In genomic region chr6:33700391-33701050, GRCh38 we compare ENCODE assay signal across 8 cellular contexts. TPM values are rescaled to one million over a fixed set of nuclear protein-coding genes. Genes with fewer than 3 reads are reported as not detected.
DNase-seq lines count a peak whose midpoint lies in the region; ATAC-seq, FAIRE-seq and TF ChIP-seq lines count a peak whose summit lies in the region.

No MANE protein-coding gene starts in this region.

- peak; percentile 55 for FAIRE-seq in H1 (lab: Jason Lieb, UNC)

- no peak overlapping the region for H3T11ph ChIP-seq in H9 (ENCODE audit: low read length)

- H3K9me3 Mint-ChIP-seq in H9 (no peaks in the 10 kb centered on the region), naive B cell (no peaks in the 10 kb centered on the region)
- no peaks in the 10 kb centered on the region for H3K9me3 Mint-ChIP-seq in activated CD4-positive, alpha-beta memory T cell treated with anti-CD3 and anti-CD28 coated beads for 36 hours

- no peak overlapping the region for H2BK20ac ChIP-seq in H9 (ENCODE audit: low read depth, low read length, poor library complexity, severe bottlenecking)
- H2BK20ac ChIP-seq in H1 (ENCODE audit: low read length), result no peak overlapping the region

- H3K36me3 Mint-ChIP-seq in H9 (ENCODE audit: insufficient read depth in 1 of 3, low read depth in 3 of 3) (peaks cover 9 to 64% (median 51%) of the 10 kb centered on the region in 3 experiments; a peak in 6 of 7 replicates), naive B cell (no peaks in the 10 kb centered on the region)
- H3K36me3 Mint-ChIP-seq in activated CD4-positive, alpha-beta memory T cell treated with anti-CD3 and anti-CD28 coated beads for 36 hours, result peaks cover 35% of the 10 kb centered on the region

- TF ChIP-seq EP300 in H1 (IDR thresholded peaks at IDR 0.05; ENCODE audit: borderline replicate concordance in 1 of 2, low read depth in 2 of 2, low read length in 2 of 2), result no peak

- no peaks in the 10 kb centered on the region for H3K27me3 Mint-ChIP-seq in H9 (ENCODE audit: low read depth)
- H3K27me3 Mint-ChIP-seq in activated CD4-positive, alpha-beta memory T cell treated with anti-CD3 and anti-CD28 coated beads for 36 hours, result no peaks in the 10 kb centered on the region
- no peaks in the 10 kb centered on the region for H3K27me3 Mint-ChIP-seq in naive B cell

- H3K27me3 ChIP-seq in H9 (ENCODE audit: insufficient read depth, low read length), result no peaks in the 10 kb centered on the region
- H3K27me3 ChIP-seq in H1 (replicated peaks in 1 of 4; ENCODE audit: control insufficient read depth in 3 of 4, extremely low read depth in 1 of 4, insufficient read depth in 3 of 4, low read length in 3 of 4), result no peaks in the 10 kb centered on the region

- H3K4me2 ChIP-seq in H9 (ENCODE audit: insufficient read depth, insufficient read length, low read length) (no peak overlapping the region), H1 (ENCODE audit: insufficient read depth in 1 of 2, low read depth in 2 of 2, low read length in 2 of 2) (no peak overlapping the region)

- H3K79me1 ChIP-seq in H9 (ENCODE audit: insufficient read depth, low read depth, low read length, poor library complexity, severe bottlenecking), result no peaks in the 10 kb centered on the region
- peaks cover 5% of the 10 kb centered on the region for H3K79me1 ChIP-seq in H1 (ENCODE audit: low read depth, low read length)

- no peak overlapping the region for H3K56ac ChIP-seq in H9 (ENCODE audit: insufficient read length, low read depth, low read length)
- H3K56ac ChIP-seq in H1 (replicated peaks; ENCODE audit: insufficient read length, low read depth, low read length), result no peak overlapping the region

- H3K23me2 ChIP-seq in H9 (ENCODE audit: insufficient read length, low read depth, low read length, poor library complexity, severe bottlenecking) (no peaks in the 10 kb centered on the region), H1 (ENCODE audit: low read depth, low read length) (no peaks in the 10 kb centered on the region)

- H2BK5ac ChIP-seq in H9 (ENCODE audit: insufficient read length, low read length) (no peak overlapping the region), H1 (ENCODE audit: low read depth, low read length) (no peak overlapping the region)

- POLR2A ChIA-PET in activated CD4-positive, alpha-beta memory T cell treated with anti-CD3 and anti-CD28 coated beads for 36 hours (lab: Charles Lee), result interaction anchor here (1.6 kb wide), 1 partner anchor 11 kb away, joined by 5 read pairs; the partner anchor contains the start of gene UQCC2
- POLR2A ChIA-PET in H1 (lab: Charles Lee; ENCODE audit: partially characterized antibody), result interaction anchor here (0.7 to 3.6 kb wide), 6 partner anchors 8 to 125 kb away, joined by 3 to 31 read pairs (median 4); partner anchors contain the start of gene UQCC2

- no peak overlapping the region for H3K4ac ChIP-seq in H9 (ENCODE audit: low read depth, low read length)
- H3K4ac ChIP-seq in H1 (replicated peaks; ENCODE audit: insufficient read length, low read depth, low read length), result no peak overlapping the region

- DNase-seq in D341Med (ENCODE audit: low spot score) (peak; percentile 80), H9 (peak; percentile 93), NCI-H2227 treated with DMSO at 0.1 percent for 48 hours (lab: John Stamatoyannopoulos, UW) (peak; percentile 29), H1 (ENCODE audit: low read depth in 1 of 2, low spot score in 2 of 2) (peak; percentile 63 to 84), naive B cell (peak; percentile 65)
- peak; percentile 84 for DNase-seq in activated CD4-positive, alpha-beta memory T cell treated with anti-CD3 and anti-CD28 coated beads for 36 hours
- DNase-seq in stimulated activated naive CD8-positive, alpha-beta T cell treated with anti-CD3 and anti-CD28 coated beads, Interleukin-15, Interleukin-2, amounts not matched to agents 100 U/mL and 50 U/mL, for 24 hours, result peak; percentile 75

- H3K14ac ChIP-seq in H9 (ENCODE audit: insufficient read depth, low read length) (no peak overlapping the region), H1 (ENCODE audit: insufficient read length) (no peak overlapping the region)

- H3K79me2 ChIP-seq in H9 (ENCODE audit: insufficient read depth, low read length) (no peaks in the 10 kb centered on the region), H1 (ENCODE audit: control insufficient read depth in 1 of 2, insufficient read depth in 2 of 2, low read length in 2 of 2) (no peaks in the 10 kb centered on the region)

- H3K18ac ChIP-seq in H9 (ENCODE audit: insufficient read length, low read depth, low read length) (no peak overlapping the region), H1 (ENCODE audit: extremely low read depth, low read length) (no peak overlapping the region)

- no peak overlapping the region for H4K5ac ChIP-seq in H9 (ENCODE audit: insufficient read length, low read depth, low read length)
- H4K5ac ChIP-seq in H1 (ENCODE audit: insufficient read length, low read depth, low read length), result no peak overlapping the region

- WGBS in H9 (ENCODE audit: extremely low coverage, insufficient read length, low lambda C conversion rate), result no CpG with 5 or more reads among the region's 10 CpGs
- WGBS in H1 (ENCODE audit: extremely low coverage in 1 of 2, insufficient coverage in 1 of 2, insufficient read length in 1 of 2, insufficient replicate concordance in 2 of 2, low coverage in 1 of 2, low lambda C conversion rate in 2 of 2, missing lambda C conversion rate in 1 of 2), 2 experiments, result 43% methylated on average over 10 of the region's 10 CpGs; no CpG with 5 or more reads in 1 of the 2 experiments

- TF ChIP-seq CTCF in H9 (conservative IDR thresholded peaks at IDR 0.05) (peak; percentile 90), H1 (IDR thresholded peaks at IDR 0.05; ENCODE audit: control extremely low read depth in 1 of 3, insufficient read depth in 1 of 3, low read depth in 1 of 3, low read length in 3 of 3) (peak in 2 of 3 experiments; percentile 92 to 98; a peak in 3 of 4 replicates)

- no peak overlapping the region for H3K27ac ChIP-seq in H9 (ENCODE audit: insufficient read length, low read depth, low read length)
- no peak overlapping the region for H3K27ac ChIP-seq in H1 (ENCODE audit: low read depth, low read length)

- no peak overlapping the region for H3K4me3 Mint-ChIP-seq in H9
- H3K4me3 Mint-ChIP-seq in activated CD4-positive, alpha-beta memory T cell treated with anti-CD3 and anti-CD28 coated beads for 36 hours, result no peak overlapping the region
- H3K4me3 Mint-ChIP-seq in naive B cell, result peak overlapping the region in 5 of 8 donors; percentile 6 to 55 (median 37)

- H3K9me3 ChIP-seq in H9 (ENCODE audit: control insufficient read depth, low read depth, low read length) (no peaks in the 10 kb centered on the region), H1 (ENCODE audit: insufficient read depth in 2 of 2, low read depth in 1 of 2, low read length in 1 of 2) (no peaks in the 10 kb centered on the region)

- H2AFZ ChIP-seq in H9 (ENCODE audit: low read length) (no peak overlapping the region), H1 (ENCODE audit: low read length) (no peak overlapping the region)

- peak; percentile 80 to 82 for TF ChIP-seq RAD21 in H1 (IDR thresholded peaks at IDR 0.05 in 1 of 2, conservative IDR thresholded peaks at IDR 0.05 in 1 of 2; ENCODE audit: low read depth in 2 of 2, low read length in 2 of 2)

- no peak overlapping the region for H2BK15ac ChIP-seq in H9 (ENCODE audit: low read depth, low read length)
- H2BK15ac ChIP-seq in H1 (ENCODE audit: low read length), result no peak overlapping the region

- H3K4me3 ChIP-seq in H1 (ENCODE audit: extremely low read depth in 1 of 4, insufficient read depth in 2 of 4, low read depth in 3 of 4, low read length in 4 of 4), result no peak overlapping the region

- H3K23ac ChIP-seq in H9 (ENCODE audit: insufficient read length, low read depth, low read length) (no peak overlapping the region), H1 (ENCODE audit: insufficient read length) (no peak overlapping the region)

- H3K9ac ChIP-seq in H9 (ENCODE audit: extremely low read depth, insufficient read length, low read length) (no peak overlapping the region), H1 (replicated peaks in 1 of 4; ENCODE audit: extremely low read depth in 1 of 4, low read depth in 3 of 4, low read length in 3 of 4) (no peak overlapping the region)

- TF ChIP-seq POLR2A in H1 (IDR thresholded peaks at IDR 0.05; ENCODE audit: control extremely low read depth in 1 of 2, low read depth in 2 of 2, low read length in 2 of 2), result no peak

- peak overlapping the region in 1 of 3 experiments; percentile 72; a peak in 1 of 7 replicates for H3K27ac Mint-ChIP-seq in H9
- peak overlapping the region; percentile 73 for H3K27ac Mint-ChIP-seq in activated CD4-positive, alpha-beta memory T cell treated with anti-CD3 and anti-CD28 coated beads for 36 hours
- H3K27ac Mint-ChIP-seq in naive B cell, result peak overlapping the region; percentile 78 to 94 (median 90)

- H2BK120ac ChIP-seq in H9 (ENCODE audit: low read depth, low read length, poor library complexity, severe bottlenecking) (no peak overlapping the region), H1 (replicated peaks; ENCODE audit: low read depth, low read length) (no peak overlapping the region)

- H2AK5ac ChIP-seq in H9 (ENCODE audit: insufficient read length, low read length) (no peak overlapping the region), H1 (ENCODE audit: low read depth, low read length) (no peak overlapping the region)

- H3K36me3 ChIP-seq in H1 (ENCODE audit: control insufficient read depth in 2 of 4, insufficient read depth in 4 of 4, low read length in 3 of 4), result peaks cover 19 to 50% (median 25%) of the 10 kb centered on the region in 4 experiments

- H2BK12ac ChIP-seq in H9 (ENCODE audit: insufficient read length, low read depth, low read length) (no peak overlapping the region), H1 (ENCODE audit: low read depth, low read length) (no peak overlapping the region)

- H3K4me1 Mint-ChIP-seq in H9 (peaks cover 14 to 19% of the 10 kb centered on the region in 2 experiments), naive B cell (peaks cover 32 to 70% (median 61%) of the 10 kb centered on the region in 3 donors)
- peaks cover 37% of the 10 kb centered on the region for H3K4me1 Mint-ChIP-seq in activated CD4-positive, alpha-beta memory T cell treated with anti-CD3 and anti-CD28 coated beads for 36 hours (ENCODE audit: low read depth)

- CTCF ChIA-PET in activated CD4-positive, alpha-beta memory T cell treated with anti-CD3 and anti-CD28 coated beads for 36 hours (lab: Charles Lee), result interaction anchor here (0.6 to 2.5 kb wide), 27 partner anchors 9 to 310 kb away, joined by 3 to 37 read pairs (median 5); partner anchors contain the start of genes BAK1, ITPR3 and UQCC2
- CTCF ChIA-PET in H1 (lab: Charles Lee; ENCODE audit: partially characterized antibody), result interaction anchor here (0.6 to 4.1 kb wide), 47 partner anchors 9 to 1777 kb away, joined by 3 to 47 read pairs (median 4); partner anchors contain the start of genes BAK1, ITPR3 and UQCC2

- intact Hi-C loops in activated CD4-positive, alpha-beta memory T cell treated with anti-CD3 and anti-CD28 coated beads for 36 hours (cut with micrococcal nuclease), result loop anchor here (1.0 to 2.0 kb wide), 2 partner anchors 111 to 116 kb away; no protein-coding TSS in a partner anchor

- ATAC-seq in naive B cell (ENCODE audit: low read depth in 2 of 2) (peak; percentile 52 to 63), GM18511 (IDR thresholded peaks at IDR 0.05; ENCODE audit: unreplicated experiment) (no peak)
- ATAC-seq in stimulated activated naive CD8-positive, alpha-beta T cell treated with anti-CD3 and anti-CD28 coated beads, Interleukin-15, Interleukin-2, amounts not matched to agents 100 U/mL and 50 U/mL, for 24 hours, result peak; percentile 62

- H4K20me1 ChIP-seq in H9 (ENCODE audit: control insufficient read depth, insufficient read depth, insufficient read length) (no peaks in the 10 kb centered on the region), H1 (replicated peaks in 1 of 2; ENCODE audit: control insufficient read depth in 1 of 2, insufficient read depth in 2 of 2, low read length in 2 of 2) (peaks cover 14 to 15% of the 10 kb centered on the region in 2 experiments)

- H3K4me1 ChIP-seq in H9 (ENCODE audit: insufficient read depth, low read length), result 0 out of 2 replicates have a peak, but pooled peaks cover 3% of the 10 kb centered on the region
- peaks cover 0 to 5% (median 0%) of the 10 kb centered on the region in 4 experiments; a peak in 2 of 7 replicates for H3K4me1 ChIP-seq in H1 (replicated peaks in 1 of 4; ENCODE audit: control insufficient read depth in 3 of 4, insufficient read depth in 4 of 4, low read length in 3 of 4)

- H4K8ac ChIP-seq in H9 (replicated peaks; ENCODE audit: insufficient read length, low read depth, low read length) (no peak overlapping the region), H1 (ENCODE audit: extremely low read depth, insufficient read depth, low read length) (no peak overlapping the region)

- H4K91ac ChIP-seq in H9 (ENCODE audit: insufficient read length, low read depth, low read length) (no peak overlapping the region), H1 (replicated peaks; ENCODE audit: insufficient read length, low read length) (no peak overlapping the region)

RNA-seq across cellular contexts. Expression of gene UQCC2, which starts 11.0 kb away (rescaled TPM):
- total RNA-seq in H9 (2021), result 134 and 140 TPM in 2 replicates
- total RNA-seq in activated CD4-positive, alpha-beta memory T cell treated with anti-CD3 and anti-CD28 coated beads for 36 hours, result 100 to 1,000 TPM; 157 to 160 TPM
- 104 and 107 TPM in 2 replicates for total RNA-seq in H1 (2021; fragmentation: NEBNext Ultra II Directional; extraction: Animal tissue kit (Norgen Biotek cat#: 25700))
- polyA plus RNA-seq in H1 (2011; rRNA removed), result 44.1 and 52.1 TPM in 2 replicates
- 57.4 TPM for polyA plus RNA-seq in H1 (2011; cell fraction: cytosol; rRNA removed)
- 62.0 TPM for polyA plus RNA-seq in H1 (2011; cell fraction: nucleus; rRNA removed)
- polyA plus RNA-seq in H1 (2012, experiment 1 of 2), result 117 to 214 TPM (median 170 TPM) in 4 replicates
- 56.3 TPM for polyA plus RNA-seq in H1 (2012, experiment 2 of 2)
- 88.8 TPM for polyA plus RNA-seq in H1 (2013, experiment 1 of 2)
- 97.1 TPM for polyA plus RNA-seq in H1 (2013, experiment 2 of 2)
- 13.7 and 13.9 TPM in 2 replicates for polyA minus RNA-seq in H1 (2011; rRNA and poly(A)+ RNA removed)
- polyA minus RNA-seq in H1 (2011; cell fraction: cytosol; rRNA and poly(A)+ RNA removed), result 12.4 TPM
- polyA minus RNA-seq in H1 (2011; cell fraction: nucleus; rRNA and poly(A)+ RNA removed), result 21.4 TPM
- polyA plus RNA-seq in naive B cell (ENCODE audit: low read depth in 6 of 6), result 10 to 100 TPM; 29.4 to 53.0 (median 44.4) TPM

RNA-seq across cellular contexts. Expression of gene IP6K3, which starts 46.2 kb away (rescaled TPM):
- 0.29 and 0.46 TPM in 2 replicates for total RNA-seq in H9 (2021)
- not detected for total RNA-seq in activated CD4-positive, alpha-beta memory T cell treated with anti-CD3 and anti-CD28 coated beads for 36 hours
- 0.22 and 0.23 TPM in 2 replicates for total RNA-seq in H1 (2021; fragmentation: NEBNext Ultra II Directional; extraction: Animal tissue kit (Norgen Biotek cat#: 25700))
- 0.73 and 0.93 TPM in 2 replicates for polyA plus RNA-seq in H1 (2011; rRNA removed)
- 0.72 TPM for polyA plus RNA-seq in H1 (2011; cell fraction: cytosol; rRNA removed)
- polyA plus RNA-seq in H1 (2011; cell fraction: nucleus; rRNA removed), result 0.80 TPM
- polyA plus RNA-seq in H1 (2012, experiment 1 of 2), result 0.25 to 0.81 TPM (median 0.46 TPM) in 4 replicates
- polyA plus RNA-seq in H1 (2012, experiment 2 of 2), result 0.26 TPM
- 0.14 TPM for polyA plus RNA-seq in H1 (2013, experiment 1 of 2)
- polyA plus RNA-seq in H1 (2013, experiment 2 of 2), result 0.13 TPM
- 0.66 and 0.69 TPM in 2 replicates for polyA minus RNA-seq in H1 (2011; rRNA and poly(A)+ RNA removed)
- not detected for polyA minus RNA-seq in H1 (2011; cell fraction: cytosol; rRNA and poly(A)+ RNA removed)
- polyA minus RNA-seq in H1 (2011; cell fraction: nucleus; rRNA and poly(A)+ RNA removed), result 1.00 TPM
- not detected for polyA plus RNA-seq in naive B cell (ENCODE audit: low read depth in 6 of 6)

Comparison
In these comparisons a context has a peak if more than half of its experiments do, and no peak if none do; other contexts are left out.
1. DNase-seq: peak in every context shown above with its lines; median percentile 93 in H9; 84 in activated CD4-positive, alpha-beta memory T cell treated with anti-CD3 and anti-CD28 coated beads for 36 hours; 80 in D341Med; 75 in stimulated activated naive CD8-positive, alpha-beta T cell treated with anti-CD3 and anti-CD28 coated beads, Interleukin-15, Interleukin-2, amounts not matched to agents 100 U/mL and 50 U/mL, for 24 hours; 74 in H1; 65 in naive B cell; 29 in NCI-H2227 treated with DMSO at 0.1 percent for 48 hours.
2. H3K4me3 Mint-ChIP-seq: peak in naive B cell (5 of 8); none in H9 (0 of 2) and activated CD4-positive, alpha-beta memory T cell treated with anti-CD3 and anti-CD28 coated beads for 36 hours (single experiment).